1 cellular context compared by ENCODE assay signal in the genomic region with DNA sequence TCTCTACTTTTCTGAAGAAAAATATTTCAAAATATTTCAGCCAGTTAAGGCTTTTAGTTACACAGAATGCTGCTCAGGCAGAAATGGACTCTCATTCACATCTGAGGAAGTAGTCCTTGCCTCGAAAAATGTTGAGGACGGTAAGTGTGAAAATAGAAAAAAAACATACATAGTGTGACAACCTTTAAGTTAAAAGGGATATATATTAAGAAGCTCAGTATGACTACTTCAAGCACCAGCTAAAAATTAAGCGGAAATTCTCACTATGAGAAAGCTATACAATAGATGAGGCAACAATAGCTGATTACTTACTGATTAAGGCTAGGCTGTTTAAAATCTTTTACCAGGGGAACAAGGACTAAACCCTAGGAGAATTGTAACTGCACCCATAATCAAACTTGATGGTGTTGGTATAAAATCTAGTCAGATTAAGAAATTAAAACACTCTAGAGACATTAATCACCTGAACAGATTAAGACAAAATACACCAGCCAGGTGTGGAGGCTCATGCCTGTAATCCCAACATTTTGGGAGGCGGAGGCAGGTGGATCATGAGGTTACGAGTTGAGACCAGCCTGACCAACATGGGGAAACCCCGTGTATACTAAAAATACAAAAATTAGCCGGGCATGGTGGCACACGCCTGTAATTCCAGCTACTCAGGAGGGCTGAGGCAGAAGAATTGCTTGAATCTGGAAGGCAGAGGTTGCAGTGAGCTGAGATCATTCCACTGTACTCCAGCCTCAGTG.
TF ChIP-seq lines count a peak whose summit lies in the region.

No MANE protein-coding gene starts in this region.

TF ChIP-seq in WTC11, 78 proteins besides CTCF, POLR2A, EP300 and RAD21 (continued from another document):
- TF ChIP-seq, protein P1, sequence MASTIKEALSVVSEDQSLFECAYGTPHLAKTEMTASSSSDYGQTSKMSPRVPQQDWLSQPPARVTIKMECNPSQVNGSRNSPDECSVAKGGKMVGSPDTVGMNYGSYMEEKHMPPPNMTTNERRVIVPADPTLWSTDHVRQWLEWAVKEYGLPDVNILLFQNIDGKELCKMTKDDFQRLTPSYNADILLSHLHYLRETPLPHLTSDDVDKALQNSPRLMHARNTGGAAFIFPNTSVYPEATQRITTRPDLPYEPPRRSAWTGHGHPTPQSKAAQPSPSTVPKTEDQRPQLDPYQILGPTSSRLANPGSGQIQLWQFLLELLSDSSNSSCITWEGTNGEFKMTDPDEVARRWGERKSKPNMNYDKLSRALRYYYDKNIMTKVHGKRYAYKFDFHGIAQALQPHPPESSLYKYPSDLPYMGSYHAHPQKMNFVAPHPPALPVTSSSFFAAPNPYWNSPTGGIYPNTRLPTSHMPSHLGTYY (CRISPR knock-in tag; IDR thresholded peaks at IDR 0.05): no peak
- TF ChIP-seq, protein P2, sequence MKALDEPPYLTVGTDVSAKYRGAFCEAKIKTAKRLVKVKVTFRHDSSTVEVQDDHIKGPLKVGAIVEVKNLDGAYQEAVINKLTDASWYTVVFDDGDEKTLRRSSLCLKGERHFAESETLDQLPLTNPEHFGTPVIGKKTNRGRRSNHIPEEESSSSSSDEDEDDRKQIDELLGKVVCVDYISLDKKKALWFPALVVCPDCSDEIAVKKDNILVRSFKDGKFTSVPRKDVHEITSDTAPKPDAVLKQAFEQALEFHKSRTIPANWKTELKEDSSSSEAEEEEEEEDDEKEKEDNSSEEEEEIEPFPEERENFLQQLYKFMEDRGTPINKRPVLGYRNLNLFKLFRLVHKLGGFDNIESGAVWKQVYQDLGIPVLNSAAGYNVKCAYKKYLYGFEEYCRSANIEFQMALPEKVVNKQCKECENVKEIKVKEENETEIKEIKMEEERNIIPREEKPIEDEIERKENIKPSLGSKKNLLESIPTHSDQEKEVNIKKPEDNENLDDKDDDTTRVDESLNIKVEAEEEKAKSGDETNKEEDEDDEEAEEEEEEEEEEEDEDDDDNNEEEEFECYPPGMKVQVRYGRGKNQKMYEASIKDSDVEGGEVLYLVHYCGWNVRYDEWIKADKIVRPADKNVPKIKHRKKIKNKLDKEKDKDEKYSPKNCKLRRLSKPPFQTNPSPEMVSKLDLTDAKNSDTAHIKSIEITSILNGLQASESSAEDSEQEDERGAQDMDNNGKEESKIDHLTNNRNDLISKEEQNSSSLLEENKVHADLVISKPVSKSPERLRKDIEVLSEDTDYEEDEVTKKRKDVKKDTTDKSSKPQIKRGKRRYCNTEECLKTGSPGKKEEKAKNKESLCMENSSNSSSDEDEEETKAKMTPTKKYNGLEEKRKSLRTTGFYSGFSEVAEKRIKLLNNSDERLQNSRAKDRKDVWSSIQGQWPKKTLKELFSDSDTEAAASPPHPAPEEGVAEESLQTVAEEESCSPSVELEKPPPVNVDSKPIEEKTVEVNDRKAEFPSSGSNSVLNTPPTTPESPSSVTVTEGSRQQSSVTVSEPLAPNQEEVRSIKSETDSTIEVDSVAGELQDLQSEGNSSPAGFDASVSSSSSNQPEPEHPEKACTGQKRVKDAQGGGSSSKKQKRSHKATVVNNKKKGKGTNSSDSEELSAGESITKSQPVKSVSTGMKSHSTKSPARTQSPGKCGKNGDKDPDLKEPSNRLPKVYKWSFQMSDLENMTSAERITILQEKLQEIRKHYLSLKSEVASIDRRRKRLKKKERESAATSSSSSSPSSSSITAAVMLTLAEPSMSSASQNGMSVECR (CRISPR knock-in tag; IDR thresholded peaks at IDR 0.05; ENCODE audit: borderline replicate concordance): no peak
- TF ChIP-seq NFE2L1 (CRISPR knock-in tag; IDR thresholded peaks at IDR 0.05): no peak
- no peak for TF ChIP-seq SMAD4 (CRISPR knock-in tag; IDR thresholded peaks at IDR 0.05)
- TF ChIP-seq, protein P3, sequence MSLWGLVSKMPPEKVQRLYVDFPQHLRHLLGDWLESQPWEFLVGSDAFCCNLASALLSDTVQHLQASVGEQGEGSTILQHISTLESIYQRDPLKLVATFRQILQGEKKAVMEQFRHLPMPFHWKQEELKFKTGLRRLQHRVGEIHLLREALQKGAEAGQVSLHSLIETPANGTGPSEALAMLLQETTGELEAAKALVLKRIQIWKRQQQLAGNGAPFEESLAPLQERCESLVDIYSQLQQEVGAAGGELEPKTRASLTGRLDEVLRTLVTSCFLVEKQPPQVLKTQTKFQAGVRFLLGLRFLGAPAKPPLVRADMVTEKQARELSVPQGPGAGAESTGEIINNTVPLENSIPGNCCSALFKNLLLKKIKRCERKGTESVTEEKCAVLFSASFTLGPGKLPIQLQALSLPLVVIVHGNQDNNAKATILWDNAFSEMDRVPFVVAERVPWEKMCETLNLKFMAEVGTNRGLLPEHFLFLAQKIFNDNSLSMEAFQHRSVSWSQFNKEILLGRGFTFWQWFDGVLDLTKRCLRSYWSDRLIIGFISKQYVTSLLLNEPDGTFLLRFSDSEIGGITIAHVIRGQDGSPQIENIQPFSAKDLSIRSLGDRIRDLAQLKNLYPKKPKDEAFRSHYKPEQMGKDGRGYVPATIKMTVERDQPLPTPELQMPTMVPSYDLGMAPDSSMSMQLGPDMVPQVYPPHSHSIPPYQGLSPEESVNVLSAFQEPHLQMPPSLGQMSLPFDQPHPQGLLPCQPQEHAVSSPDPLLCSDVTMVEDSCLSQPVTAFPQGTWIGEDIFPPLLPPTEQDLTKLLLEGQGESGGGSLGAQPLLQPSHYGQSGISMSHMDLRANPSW (CRISPR knock-in tag; conservative IDR thresholded peaks at IDR 0.05; ENCODE audit: low read depth): no peak
- TF ChIP-seq ZNF232 (CRISPR knock-in tag; IDR thresholded peaks at IDR 0.05): no peak
